In genomic region chr11:32584921-32585320, GRCh38 we compare ENCODE assay signal across 8 cellular contexts. TPM values are rescaled to one million over a fixed set of nuclear protein-coding genes. Genes with fewer than 3 reads are reported as not detected.
DNase-seq lines count a peak whose midpoint lies in the region; ATAC-seq and TF ChIP-seq lines count a peak whose summit lies in the region.

No MANE protein-coding gene starts in this region.

- intact Hi-C loops in testis (cut with DNase I; ENCODE audit: low total_unique reads) = no loop called here

- no peaks in the 10 kb centered on the region for H3K27me3 ChIP-seq in testis

- H3K4me3 Mint-ChIP-seq in activated CD4-positive, alpha-beta T cell treated with anti-CD3 and anti-CD28 coated beads, Interleukin-2, amount 10 ng/mL, durations not matched to agents 7 days and 5 days = peak overlapping the region; percentile 89
- peak overlapping the region; percentile 92 to 99 (median 99) for H3K4me3 Mint-ChIP-seq in immature natural killer cell

- no peak for DNase-seq in activated CD4-positive, alpha-beta T cell treated with anti-CD3 and anti-CD28 coated beads, Interleukin-2, amount 10 ng/mL, durations not matched to agents 7 days and 5 days
- no peak for DNase-seq in activated CD4-positive, alpha-beta T cell treated with anti-CD3 and anti-CD28 coated beads for 1 hour
- no peak for DNase-seq in activated naive CD4-positive, alpha-beta T cell treated with anti-CD3 and anti-CD28 coated beads, Interleukin-2, amount 50 U/mL, for 72 hours (ENCODE audit: low spot score in 2 of 2)
- no peak for DNase-seq in immature natural killer cell
- no peak for DNase-seq in testis
- DNase-seq in amniotic stem cell (lab: John Stamatoyannopoulos, UW) = no peak

- no peak for TF ChIP-seq CTCF in testis (IDR thresholded peaks at IDR 0.05)

- peaks cover 32% of the 10 kb centered on the region for H3K36me3 Mint-ChIP-seq in activated CD4-positive, alpha-beta T cell treated with anti-CD3 and anti-CD28 coated beads, Interleukin-2, amount 10 ng/mL, durations not matched to agents 7 days and 5 days (ENCODE audit: low read depth)
- peaks cover 18 to 32% of the 10 kb centered on the region in 2 donors for H3K36me3 Mint-ChIP-seq in activated naive CD4-positive, alpha-beta T cell treated with anti-CD3 and anti-CD28 coated beads, Interleukin-2, amount 50 U/mL, for 72 hours
- peaks cover under 1 to 6% (median 5%) of the 10 kb centered on the region in 3 donors for H3K36me3 Mint-ChIP-seq in immature natural killer cell

- peaks cover 20% of the 10 kb centered on the region for H3K4me1 ChIP-seq in testis

- H3K27ac Mint-ChIP-seq in activated CD4-positive, alpha-beta T cell treated with anti-CD3 and anti-CD28 coated beads, Interleukin-2, amount 10 ng/mL, durations not matched to agents 7 days and 5 days = peak overlapping the region; percentile 96
- H3K27ac Mint-ChIP-seq in activated naive CD4-positive, alpha-beta T cell treated with anti-CD3 and anti-CD28 coated beads, Interleukin-2, amount 50 U/mL, for 72 hours = peak overlapping the region; percentile 97
- H3K27ac Mint-ChIP-seq in immature natural killer cell = peak overlapping the region; percentile 79 to 98 (median 96)

- POLR2A ChIA-PET in activated CD4-positive, alpha-beta T cell treated with anti-CD3 and anti-CD28 coated beads, Interleukin-2, amount 10 ng/mL, durations not matched to agents 7 days and 5 days (lab: Charles Lee) = no interaction called here

- no peaks in the 10 kb centered on the region for H3K9me3 Mint-ChIP-seq in activated CD4-positive, alpha-beta T cell treated with anti-CD3 and anti-CD28 coated beads, Interleukin-2, amount 10 ng/mL, durations not matched to agents 7 days and 5 days
- no peaks in the 10 kb centered on the region for H3K9me3 Mint-ChIP-seq in activated naive CD4-positive, alpha-beta T cell treated with anti-CD3 and anti-CD28 coated beads, Interleukin-2, amount 50 U/mL, for 72 hours
- H3K9me3 Mint-ChIP-seq in immature natural killer cell = no peaks in the 10 kb centered on the region

- H3K4me3 ChIP-seq in testis = peak overlapping the region; percentile 87

- H3K4me1 Mint-ChIP-seq in activated CD4-positive, alpha-beta T cell treated with anti-CD3 and anti-CD28 coated beads, Interleukin-2, amount 10 ng/mL, durations not matched to agents 7 days and 5 days = peaks cover 44% of the 10 kb centered on the region
- H3K4me1 Mint-ChIP-seq in immature natural killer cell = peaks cover 41 to 61% of the 10 kb centered on the region in 2 donors

- 11 to 13% methylated on average over 7 of the region's 7 CpGs for WGBS in testis, 2 donors

- H3K27me3 Mint-ChIP-seq in activated CD4-positive, alpha-beta T cell treated with anti-CD3 and anti-CD28 coated beads, Interleukin-2, amount 10 ng/mL, durations not matched to agents 7 days and 5 days = no peaks in the 10 kb centered on the region
- H3K27me3 Mint-ChIP-seq in immature natural killer cell (ENCODE audit: low read depth in 3 of 3) = peaks cover 10 to 14% (median 12%) of the 10 kb centered on the region in 3 donors

- no peaks in the 10 kb centered on the region for H3K9me3 ChIP-seq in testis

- no peak for TF ChIP-seq POLR2A in testis (IDR thresholded peaks at IDR 0.05)

- peak overlapping the region; percentile 80 to 83 for H3K27ac ChIP-seq in testis

- no peaks in the 10 kb centered on the region for H3K36me3 ChIP-seq in testis (ENCODE audit: low read depth, missing control alignments)

- CTCF ChIA-PET in activated CD4-positive, alpha-beta T cell treated with anti-CD3 and anti-CD28 coated beads, Interleukin-2, amount 10 ng/mL, durations not matched to agents 7 days and 5 days (lab: Charles Lee) = interaction anchor here (0.7 to 1.7 kb wide), 2 partner anchors 17 to 75 kb away, joined by 3 to 4 read pairs; no protein-coding TSS in a partner anchor

- no peak for ATAC-seq in activated naive CD4-positive, alpha-beta T cell treated with anti-CD3 and anti-CD28 coated beads, Interleukin-2, amount 50 U/mL, for 72 hours
- ATAC-seq in HG03469 (IDR thresholded peaks at IDR 0.05; ENCODE audit: unreplicated experiment) = no peak
- no peak for ATAC-seq in GM21619 (IDR thresholded peaks at IDR 0.05; ENCODE audit: unreplicated experiment)

RNA-seq across cellular contexts. Expression of gene EIF3M, which starts 1.3 kb away (rescaled TPM):
- 100 to 1,000 TPM; 233 to 274 TPM for total RNA-seq in activated CD4-positive, alpha-beta T cell treated with anti-CD3 and anti-CD28 coated beads, Interleukin-2, amount 10 ng/mL, durations not matched to agents 7 days and 5 days
- total RNA-seq in activated naive CD4-positive, alpha-beta T cell treated with anti-CD3 and anti-CD28 coated beads, Interleukin-2, amount 50 U/mL, for 72 hours = 100 to 1,000 TPM; 343 to 359 TPM
- polyA plus RNA-seq in immature natural killer cell (100 to 1,000 TPM; 136 to 163 (median 162) TPM), testis (ENCODE audit: insufficient read depth, low read depth, low replicate concordance) (228 TPM)
- total RNA-seq in testis = 100 to 1,000 TPM; 221 to 369 TPM
